Comparison of ENCODE assay signal across 22 cellular contexts in genomic region chr16:72646615-72647014, GRCh38.
"Had no signal": no experiment of that assay in that cellular context is flagged by ENCODE, and none has a peak within 500 bp of the region (broad histone marks: within the 10 kb centered on the region; RNA-seq: fewer than 3 reads in every experiment).

No MANE protein-coding gene starts in this region.

- H3K4me1 ChIP-seq: colonic mucosa, gastroesophageal sphincter, heart left ventricle had no signal

- H3K4me3 Mint-ChIP-seq: activated CD4-positive, alpha-beta T cell treated with anti-CD3 and anti-CD28 coated beads, Interleukin-2, amount 10 ng/mL, durations not matched to agents 7 days and 5 days; activated naive CD4-positive, alpha-beta T cell treated with anti-CD3 and anti-CD28 coated beads, Interleukin-2, amount 10 ng/mL, durations not matched to agents 7 days and 5 days; activated T-cell treated with anti-CD3 and anti-CD28 coated beads, Interleukin-2, amount 50 U/mL, for 4 hours; central memory CD8-positive, alpha-beta T cell; mesothelial cell of epicardium; nephron progenitor cell had no signal

- H3K4me1 Mint-ChIP-seq: activated naive CD4-positive, alpha-beta T cell treated with anti-CD3 and anti-CD28 coated beads, Interleukin-2, amount 10 ng/mL, durations not matched to agents 7 days and 5 days; central memory CD8-positive, alpha-beta T cell; mesothelial cell of epicardium; nephron progenitor cell had no signal

- H3K36me3 Mint-ChIP-seq: activated naive CD4-positive, alpha-beta T cell treated with anti-CD3 and anti-CD28 coated beads, Interleukin-2, amount 10 ng/mL, durations not matched to agents 7 days and 5 days had no signal

- H3K27ac Mint-ChIP-seq: activated CD4-positive, alpha-beta T cell treated with anti-CD3 and anti-CD28 coated beads, Interleukin-2, amount 10 ng/mL, durations not matched to agents 7 days and 5 days; activated naive CD4-positive, alpha-beta T cell treated with anti-CD3 and anti-CD28 coated beads, Interleukin-2, amount 10 ng/mL, durations not matched to agents 7 days and 5 days; mesothelial cell of epicardium; nephron progenitor cell had no signal

- H3K36me3 ChIP-seq: colonic mucosa, gastroesophageal sphincter, heart left ventricle had no signal

- DNase-seq: activated CD4-positive, alpha-beta T cell treated with anti-CD3 and anti-CD28 coated beads, Interleukin-2, amount 10 ng/mL, durations not matched to agents 7 days and 5 days; activated CD8-positive, alpha-beta memory T cell treated with anti-CD3 and anti-CD28 coated beads, Interleukin-2, amount 50 U/mL, for 4 hours; activated effector memory CD4-positive, alpha-beta T cell treated with Interleukin-2 at 50 U/mL for 16 hours; activated naive CD4-positive, alpha-beta T cell treated with anti-CD3 and anti-CD28 coated beads, Interleukin-2, amount 10 ng/mL, durations not matched to agents 7 days and 5 days; activated T-cell treated with anti-CD3 and anti-CD28 coated beads, Interleukin-2, amount 50 U/mL, for 4 hours; aorta; colonic mucosa; heart left ventricle; kidney; nephron progenitor cell; nucleus accumbens; stimulated activated CD4-positive, alpha-beta T cell treated with anti-CD3 and anti-CD28 coated beads, Interleukin-12 subunit alpha, Interleukin-12 subunit beta, amount 100 ng/mL, for 4 hours; stimulated activated CD4-positive, alpha-beta T cell treated with anti-CD3 and anti-CD28 coated beads, Interleukin-1b, Interleukin-23, amount 100 ng/mL, for 48 hours; stimulated activated CD8-positive, alpha-beta memory T cell treated with anti-CD3 and anti-CD28 coated beads, Interleukin-4, amount 100 ng/mL, for 48 hours; stimulated activated naive CD4-positive, alpha-beta T cell had no signal

- ATAC-seq: activated CD4-positive, CD25-positive, alpha-beta regulatory T cell treated with anti-CD3 and anti-CD28 coated beads, Interleukin-2, amount 50 U/mL, for 24 hours; activated T-cell treated with anti-CD3 and anti-CD28 coated beads, Interleukin-2, amount 50 U/mL, for 4 hours; esophagus mucosa; gastroesophageal sphincter; heart left ventricle; left lobe of liver had no signal

- FAIRE-seq: endometrium, kidney had no signal

- H3K27me3 ChIP-seq: colonic mucosa, gastroesophageal sphincter, heart left ventricle had no signal

- H3K9me3 ChIP-seq: colonic mucosa had no signal

- H3K9me3 Mint-ChIP-seq: central memory CD8-positive, alpha-beta T cell had no signal

- H3K4me3 ChIP-seq: colonic mucosa, gastroesophageal sphincter, heart left ventricle had no signal

- H3K27ac ChIP-seq: colonic mucosa, gastroesophageal sphincter, heart left ventricle had no signal

- H3K27me3 Mint-ChIP-seq: activated CD4-positive, alpha-beta T cell treated with anti-CD3 and anti-CD28 coated beads, Interleukin-2, amount 10 ng/mL, durations not matched to agents 7 days and 5 days; activated naive CD4-positive, alpha-beta T cell treated with anti-CD3 and anti-CD28 coated beads, Interleukin-2, amount 10 ng/mL, durations not matched to agents 7 days and 5 days; central memory CD8-positive, alpha-beta T cell had no signal
